11 cellular contexts compared by ENCODE assay signal in genomic region chr9:125119643-125120286, GRCh38. TPM values are rescaled to one million over a fixed set of nuclear protein-coding genes. Genes with fewer than 3 reads are reported as not detected.
DNase-seq lines count a peak whose midpoint lies in the region; ATAC-seq and TF ChIP-seq lines count a peak whose summit lies in the region.
"Had no signal": no experiment of that assay in that cellular context is flagged by ENCODE, and none has a peak within 500 bp of the region (broad histone marks: within the 10 kb centered on the region; RNA-seq: fewer than 3 reads in every experiment).

No MANE protein-coding gene starts in this region.

- no peak overlapping the region for H2AFZ ChIP-seq in OCI-LY7 (ENCODE audit: low read length)

- no peak overlapping the region for H3K4me2 ChIP-seq in OCI-LY7 (ENCODE audit: low read length)

- H3K27ac ChIP-seq in OCI-LY7 (ENCODE audit: low read depth, low read length, poor library complexity, severe bottlenecking): peak overlapping the region; percentile 91
- H3K27ac ChIP-seq: prostate gland had no signal

- no peak overlapping the region for H3K4me3 ChIP-seq in OCI-LY7 (ENCODE audit: low read depth, low read length, poor library complexity, severe bottlenecking)
- H3K4me3 ChIP-seq: prostate gland had no signal

- POLR2A ChIA-PET in OCI-LY7 (lab: Charles Lee): no interaction called here

- no peaks in the 10 kb centered on the region for H3K9me3 Mint-ChIP-seq in activated T-cell treated with anti-CD3 and anti-CD28 coated beads, Interleukin-2, amount 50 U/mL, for 24 hours
- no peaks in the 10 kb centered on the region for H3K9me3 Mint-ChIP-seq in progenitor cell of endocrine pancreas (ENCODE audit: low read depth)

- no peaks in the 10 kb centered on the region for H3K9me3 ChIP-seq in OCI-LY7 (ENCODE audit: low read length)
- H3K9me3 ChIP-seq: prostate gland had no signal

- DNase-seq in activated T-cell treated with anti-CD3 and anti-CD28 coated beads, Interleukin-2, amount 50 U/mL, for 24 hours: no peak
- no peak for DNase-seq in activated T-cell treated with anti-CD3 and anti-CD28 coated beads, Interleukin-2, amount 50 U/mL, for 1 hour
- DNase-seq in OCI-LY7 (ENCODE audit: low spot score): peak; percentile 47
- peak; percentile 23 to 24 for DNase-seq in erythroblast (lab: John Stamatoyannopoulos, UW)
- no peak for DNase-seq in progenitor cell of endocrine pancreas (ENCODE audit: low spot score, unreplicated experiment)
- no peak for DNase-seq in superior temporal gyrus (ENCODE audit: extremely low spot score)
- DNase-seq in nucleus accumbens (lab: John Stamatoyannopoulos, UW): no peak
- DNase-seq: AML-193, Karpas-422 had no signal

- H3K4me1 ChIP-seq in OCI-LY7 (ENCODE audit: insufficient read depth, low read length, poor library complexity, severe bottlenecking): peaks cover 47% of the 10 kb centered on the region
- H3K4me1 ChIP-seq: prostate gland had no signal

- no peaks in the 10 kb centered on the region for H4K20me1 ChIP-seq in OCI-LY7 (ENCODE audit: insufficient read depth, low read length)

- peaks cover 35% of the 10 kb centered on the region; the same call in 1 of the 2 replicates for H3K79me2 ChIP-seq in OCI-LY7 (ENCODE audit: insufficient read depth, low read depth, low read length)

- peak overlapping the region; percentile 47 for H3K27ac Mint-ChIP-seq in activated T-cell treated with anti-CD3 and anti-CD28 coated beads, Interleukin-2, amount 50 U/mL, for 24 hours
- peak overlapping the region; percentile 35 for H3K27ac Mint-ChIP-seq in progenitor cell of endocrine pancreas

- H3K36me3 Mint-ChIP-seq in activated T-cell treated with anti-CD3 and anti-CD28 coated beads, Interleukin-2, amount 50 U/mL, for 24 hours (ENCODE audit: low read depth): peaks cover 5% of the 10 kb centered on the region
- H3K36me3 Mint-ChIP-seq in progenitor cell of endocrine pancreas (ENCODE audit: insufficient read depth): peaks cover 7% of the 10 kb centered on the region

- no peaks in the 10 kb centered on the region for H3K27me3 Mint-ChIP-seq in activated T-cell treated with anti-CD3 and anti-CD28 coated beads, Interleukin-2, amount 50 U/mL, for 24 hours
- H3K27me3 Mint-ChIP-seq in progenitor cell of endocrine pancreas: no peaks in the 10 kb centered on the region

- H3K9me2 ChIP-seq in OCI-LY7 (ENCODE audit: insufficient read depth, low read length): no peaks in the 10 kb centered on the region

- H3K4me1 Mint-ChIP-seq in activated T-cell treated with anti-CD3 and anti-CD28 coated beads, Interleukin-2, amount 50 U/mL, for 24 hours (ENCODE audit: low read depth): peaks cover 31% of the 10 kb centered on the region
- no peaks in the 10 kb centered on the region for H3K4me1 Mint-ChIP-seq in progenitor cell of endocrine pancreas (ENCODE audit: low read depth)

- intact Hi-C loops in OCI-LY7 (cut with micrococcal nuclease; ENCODE audit: unreplicated experiment): loop anchor here (2.0 kb wide), 1 partner anchor 179 kb away; the partner anchor contains the start of gene GOLGA1

- no peak overlapping the region for H3K4me3 Mint-ChIP-seq in activated T-cell treated with anti-CD3 and anti-CD28 coated beads, Interleukin-2, amount 50 U/mL, for 24 hours
- no peak overlapping the region for H3K4me3 Mint-ChIP-seq in progenitor cell of endocrine pancreas (ENCODE audit: low read depth)

- CTCF ChIA-PET in OCI-LY7 (lab: Charles Lee; ENCODE audit: unreplicated experiment): no interaction called here

- peaks cover 28% of the 10 kb centered on the region for H3K36me3 ChIP-seq in OCI-LY7 (ENCODE audit: insufficient read depth, low read length)
- H3K36me3 ChIP-seq: prostate gland had no signal

- peak; percentile 61 for TF ChIP-seq CTCF in OCI-LY7 (conservative IDR thresholded peaks at IDR 0.05; ENCODE audit: low read length)
- no peak for TF ChIP-seq CTCF in progenitor cell of endocrine pancreas (IDR thresholded peaks at IDR 0.05; ENCODE audit: unreplicated experiment)

- no TSS peak for BruUV-seq in OCI-LY7 (replicated peaks; lab: Mats Ljungman, UMichigan)

- TF ChIP-seq POLR2A in erythroblast (IDR thresholded peaks at IDR 0.05; ENCODE audit: low read length): no peak
- no peak for TF ChIP-seq POLR2A in GM18505 (IDR thresholded peaks at IDR 0.05; ENCODE audit: borderline replicate concordance, extremely low read depth, insufficient read depth, insufficient read length)

- no peak for ATAC-seq in GM18505 (IDR thresholded peaks at IDR 0.05; ENCODE audit: unreplicated experiment)

RNA-seq across cellular contexts. Expression of gene SCAI, which starts 23.6 kb away (rescaled TPM):
- 23.8 and 25.0 TPM in 2 replicates for total RNA-seq in OCI-LY7 (2014; rRNA removed; shearing (Covaris generic))
- total RNA-seq in OCI-LY7 (2022) (21.5 and 25.4 TPM in 2 replicates), progenitor cell of endocrine pancreas (21.2 and 23.5 TPM in 2 replicates)

Comparison
In these comparisons a context has a peak if more than half of its experiments do, and no peak if none do; other contexts are left out.
1. DNase-seq: peak in OCI-LY7 (single experiment) and erythroblast (2 of 2); none in activated T-cell treated with anti-CD3 and anti-CD28 coated beads, Interleukin-2, amount 50 U/mL, for 24 hours (single experiment), activated T-cell treated with anti-CD3 and anti-CD28 coated beads, Interleukin-2, amount 50 U/mL, for 1 hour (single experiment), progenitor cell of endocrine pancreas (single experiment), superior temporal gyrus (single experiment) and nucleus accumbens (0 of 56).